9 cellular contexts compared by ENCODE assay signal in the genomic region with DNA sequence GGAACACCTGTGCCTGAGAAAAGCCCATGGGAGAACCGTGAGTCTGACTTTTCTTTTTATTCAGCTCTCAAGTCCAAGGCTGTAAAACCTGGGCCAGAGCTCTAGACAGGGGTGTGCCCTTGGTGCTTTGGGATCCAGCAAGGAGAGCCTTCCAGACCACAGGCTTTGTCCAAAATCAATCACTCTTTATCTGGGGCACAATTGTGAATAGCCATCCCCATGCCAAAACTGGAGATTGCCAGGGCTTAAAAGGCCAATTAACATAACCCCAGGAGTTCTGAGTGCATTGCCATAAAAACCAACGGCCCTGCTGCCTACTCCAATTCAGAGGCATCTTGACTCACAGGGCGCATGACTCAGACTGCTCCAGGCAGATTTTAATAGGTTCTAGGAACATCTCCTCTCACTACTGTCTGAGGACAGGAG.
DNase-seq lines count a peak whose midpoint lies in the region; ATAC-seq and TF ChIP-seq lines count a peak whose summit lies in the region.
"Had no signal": no experiment of that assay in that cellular context is flagged by ENCODE, and none has a peak within 500 bp of the region (broad histone marks: within the 10 kb centered on the region; RNA-seq: fewer than 3 reads in every experiment).

No MANE protein-coding gene starts in this region.

- peak; percentile 7 for DNase-seq in AG04450 (ENCODE audit: low read depth, low spot score)
- peak; percentile 98 for DNase-seq in SK-MEL-5 (ENCODE audit: low read depth, low spot score)
- DNase-seq in head of caudate nucleus, result peak; percentile 20 to 93 (median 69)
- DNase-seq in nephron progenitor cell, result no peak
- DNase-seq: T-helper 17 cell had no signal

- H3K4me1 ChIP-seq in HUES48 (ENCODE audit: control insufficient read depth, insufficient read depth, low read length), result no peaks in the 10 kb centered on the region; the same call in 1 of the 2 replicates

- no peak for TF ChIP-seq CTCF in AG04450 (IDR thresholded peaks at IDR 0.05; ENCODE audit: low read depth, low read length)
- no peak for TF ChIP-seq CTCF in nephron progenitor cell (IDR thresholded peaks at IDR 0.05)

- ATAC-seq in HG02885 (IDR thresholded peaks at IDR 0.05; ENCODE audit: poor library complexity, unreplicated experiment), result no peak
- ATAC-seq in GM19463 (IDR thresholded peaks at IDR 0.05; ENCODE audit: unreplicated experiment), result no peak
- ATAC-seq in GM19455 (IDR thresholded peaks at IDR 0.05; ENCODE audit: unreplicated experiment), result no peak
- ATAC-seq: T-helper 17 cell had no signal

- H3K4me3 Mint-ChIP-seq in nephron progenitor cell, result no peak overlapping the region
- H3K4me3 Mint-ChIP-seq: T-helper 17 cell had no signal

- in situ Hi-C loops in SK-MEL-5 (cut with HindIII; ENCODE audit: low pct_unique_long_range_greater_than_20kb, low sequenced_read_pairs), result no loop called here

- no peak overlapping the region for H3K4me3 ChIP-seq in AG04450 (ENCODE audit: low read depth, low read length)
- H3K4me3 ChIP-seq in HUES48 (ENCODE audit: low read depth, low read length), result no peak overlapping the region

- intact Hi-C loops in head of caudate nucleus (cut with DNase I), result no loop called here

- CTCF ChIA-PET in AG04450 (lab: Charles Lee), result no interaction called here

- peaks cover 14% of the 10 kb centered on the region for H3K27me3 Mint-ChIP-seq in nephron progenitor cell (ENCODE audit: low read depth, poor library complexity)

- H3K9ac ChIP-seq in HUES48 (ENCODE audit: low read depth, low read length), result no peak overlapping the region

- no peak overlapping the region for H3K27ac ChIP-seq in AG04450 (ENCODE audit: low read depth, low read length)
- peak overlapping the region; percentile 3 for H3K27ac ChIP-seq in HUES48 (ENCODE audit: low read depth, low read length)

- H3K27ac Mint-ChIP-seq in nephron progenitor cell, result no peak overlapping the region
- H3K27ac Mint-ChIP-seq: T-helper 17 cell had no signal

- H3K9me3 Mint-ChIP-seq in nephron progenitor cell, result peaks cover 5% of the 10 kb centered on the region

- no peaks in the 10 kb centered on the region for H3K36me3 ChIP-seq in HUES48 (ENCODE audit: control insufficient read depth, insufficient read depth, low read length)

- H3K36me3 Mint-ChIP-seq in nephron progenitor cell (ENCODE audit: low read depth), result no peaks in the 10 kb centered on the region

- no peaks in the 10 kb centered on the region for H3K9me3 ChIP-seq in AG04450 (ENCODE audit: control insufficient read depth, insufficient read depth, low read length)
- no peaks in the 10 kb centered on the region for H3K9me3 ChIP-seq in HUES48 (ENCODE audit: control insufficient read depth, insufficient read depth, low read length)

- peaks cover 5% of the 10 kb centered on the region for H3K27me3 ChIP-seq in AG04450 (ENCODE audit: control insufficient read depth, insufficient read depth, low read length)
- no peaks in the 10 kb centered on the region for H3K27me3 ChIP-seq in HUES48 (ENCODE audit: control insufficient read depth, insufficient read depth, low read length)

- POLR2A ChIA-PET in AG04450 (lab: Yijun Ruan, JAX), result no interaction called here

- H3K4me1 Mint-ChIP-seq in nephron progenitor cell, result no peaks in the 10 kb centered on the region
- H3K4me1 Mint-ChIP-seq: T-helper 17 cell had no signal
